Comparison of ENCODE assay signal across 2 cellular contexts in the genomic region with DNA sequence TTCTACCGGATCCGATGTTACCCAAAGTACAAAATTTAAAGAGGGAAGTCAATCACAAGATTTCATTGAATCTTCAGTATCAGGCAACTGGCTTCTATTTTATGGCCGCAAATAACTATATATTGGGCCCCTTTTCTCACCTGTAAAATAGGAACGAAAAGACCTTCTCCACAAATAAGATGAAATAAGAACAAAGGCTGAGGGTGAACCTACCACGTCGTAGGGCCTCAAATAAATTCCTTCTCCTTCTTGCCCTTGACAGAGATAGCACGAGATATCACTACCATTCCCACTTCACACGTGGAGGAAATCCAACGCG.
TF ChIP-seq lines count a peak whose summit lies in the region.

No MANE protein-coding gene starts in this region.

TF ChIP-seq in HCT116, 20 proteins besides CTCF, POLR2A, EP300 and RAD21 (continued from another document):
- TF ChIP-seq, protein P1, sequence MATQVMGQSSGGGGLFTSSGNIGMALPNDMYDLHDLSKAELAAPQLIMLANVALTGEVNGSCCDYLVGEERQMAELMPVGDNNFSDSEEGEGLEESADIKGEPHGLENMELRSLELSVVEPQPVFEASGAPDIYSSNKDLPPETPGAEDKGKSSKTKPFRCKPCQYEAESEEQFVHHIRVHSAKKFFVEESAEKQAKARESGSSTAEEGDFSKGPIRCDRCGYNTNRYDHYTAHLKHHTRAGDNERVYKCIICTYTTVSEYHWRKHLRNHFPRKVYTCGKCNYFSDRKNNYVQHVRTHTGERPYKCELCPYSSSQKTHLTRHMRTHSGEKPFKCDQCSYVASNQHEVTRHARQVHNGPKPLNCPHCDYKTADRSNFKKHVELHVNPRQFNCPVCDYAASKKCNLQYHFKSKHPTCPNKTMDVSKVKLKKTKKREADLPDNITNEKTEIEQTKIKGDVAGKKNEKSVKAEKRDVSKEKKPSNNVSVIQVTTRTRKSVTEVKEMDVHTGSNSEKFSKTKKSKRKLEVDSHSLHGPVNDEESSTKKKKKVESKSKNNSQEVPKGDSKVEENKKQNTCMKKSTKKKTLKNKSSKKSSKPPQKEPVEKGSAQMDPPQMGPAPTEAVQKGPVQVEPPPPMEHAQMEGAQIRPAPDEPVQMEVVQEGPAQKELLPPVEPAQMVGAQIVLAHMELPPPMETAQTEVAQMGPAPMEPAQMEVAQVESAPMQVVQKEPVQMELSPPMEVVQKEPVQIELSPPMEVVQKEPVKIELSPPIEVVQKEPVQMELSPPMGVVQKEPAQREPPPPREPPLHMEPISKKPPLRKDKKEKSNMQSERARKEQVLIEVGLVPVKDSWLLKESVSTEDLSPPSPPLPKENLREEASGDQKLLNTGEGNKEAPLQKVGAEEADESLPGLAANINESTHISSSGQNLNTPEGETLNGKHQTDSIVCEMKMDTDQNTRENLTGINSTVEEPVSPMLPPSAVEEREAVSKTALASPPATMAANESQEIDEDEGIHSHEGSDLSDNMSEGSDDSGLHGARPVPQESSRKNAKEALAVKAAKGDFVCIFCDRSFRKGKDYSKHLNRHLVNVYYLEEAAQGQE (IDR thresholded peaks at IDR 0.05; ENCODE audit: low read depth) = no peak
- no peak for TF ChIP-seq ZNF274 (IDR thresholded peaks at IDR 0.05; ENCODE audit: low read depth, low read length)
- TF ChIP-seq ATF3 (IDR thresholded peaks at IDR 0.05) = no peak
- TF ChIP-seq, protein P2, sequence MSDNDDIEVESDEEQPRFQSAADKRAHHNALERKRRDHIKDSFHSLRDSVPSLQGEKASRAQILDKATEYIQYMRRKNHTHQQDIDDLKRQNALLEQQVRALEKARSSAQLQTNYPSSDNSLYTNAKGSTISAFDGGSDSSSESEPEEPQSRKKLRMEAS (IDR thresholded peaks at IDR 0.05) = no peak
- TF ChIP-seq SIN3A (IDR thresholded peaks at IDR 0.05; ENCODE audit: low read depth) = no peak
- no peak for TF ChIP-seq JUND (IDR thresholded peaks at IDR 0.05)
- no peak for TF ChIP-seq SP1 (IDR thresholded peaks at IDR 0.05; ENCODE audit: low read depth)
- TF ChIP-seq YY1 (IDR thresholded peaks at IDR 0.05; ENCODE audit: extremely low read depth, insufficient replicate concordance, low read depth, low read length) = no peak
- TF ChIP-seq CBX3 (IDR thresholded peaks at IDR 0.05; ENCODE audit: low read depth) = no peak
- TF ChIP-seq TCF7L2 (IDR thresholded peaks at IDR 0.05; ENCODE audit: borderline replicate concordance, extremely low read depth, insufficient read depth, insufficient read length) = no peak
- no peak for TF ChIP-seq ZFX (IDR thresholded peaks at IDR 0.05)
- TF ChIP-seq ELF1 (IDR thresholded peaks at IDR 0.05; ENCODE audit: borderline replicate concordance, low read depth) = no peak
- TF ChIP-seq EGR1 (IDR thresholded peaks at IDR 0.05; ENCODE audit: low read depth) = no peak

TF ChIP-seq in WTC11, 78 proteins besides CTCF, POLR2A, EP300 and RAD21 (continued from another document):
- TF ChIP-seq, protein P3, sequence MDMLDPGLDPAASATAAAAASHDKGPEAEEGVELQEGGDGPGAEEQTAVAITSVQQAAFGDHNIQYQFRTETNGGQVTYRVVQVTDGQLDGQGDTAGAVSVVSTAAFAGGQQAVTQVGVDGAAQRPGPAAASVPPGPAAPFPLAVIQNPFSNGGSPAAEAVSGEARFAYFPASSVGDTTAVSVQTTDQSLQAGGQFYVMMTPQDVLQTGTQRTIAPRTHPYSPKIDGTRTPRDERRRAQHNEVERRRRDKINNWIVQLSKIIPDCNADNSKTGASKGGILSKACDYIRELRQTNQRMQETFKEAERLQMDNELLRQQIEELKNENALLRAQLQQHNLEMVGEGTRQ (CRISPR knock-in tag; IDR thresholded peaks at IDR 0.05) = no peak
- TF ChIP-seq ELF4 (CRISPR knock-in tag; IDR thresholded peaks at IDR 0.05; ENCODE audit: low read depth) (no peak), ZNF219 (CRISPR knock-in tag; IDR thresholded peaks at IDR 0.05; ENCODE audit: borderline replicate concordance) (no peak), ATF3 (CRISPR knock-in tag; conservative IDR thresholded peaks at IDR 0.05) (no peak), ZBTB21 (CRISPR knock-in tag; IDR thresholded peaks at IDR 0.05; ENCODE audit: borderline replicate concordance) (no peak), NFE2L1 (CRISPR knock-in tag; IDR thresholded peaks at IDR 0.05) (no peak), SP1 (CRISPR knock-in tag; conservative IDR thresholded peaks at IDR 0.05) (no peak), E2F1 (CRISPR knock-in tag; IDR thresholded peaks at IDR 0.05) (no peak), FOXK1 (CRISPR knock-in tag; IDR thresholded peaks at IDR 0.05) (no peak)
